Comparison of ENCODE assay signal across 15 cellular contexts in genomic region chr5:56288880-56289601, GRCh38. TPM values are rescaled to one million over a fixed set of nuclear protein-coding genes. Genes with fewer than 3 reads are reported as not detected.
"Had no signal": no experiment of that assay in that cellular context is flagged by ENCODE, and none has a peak within 500 bp of the region (broad histone marks: within the 10 kb centered on the region; RNA-seq: fewer than 3 reads in every experiment).

No MANE protein-coding gene starts in this region.

- H3K27ac ChIP-seq: dorsolateral prefrontal cortex, esophagus muscularis mucosa, upper lobe of right lung had no signal

- H3K27me3 ChIP-seq: dorsolateral prefrontal cortex, esophagus muscularis mucosa, upper lobe of right lung had no signal

- H3K27ac Mint-ChIP-seq: activated CD8-positive, alpha-beta T cell treated with anti-CD3 and anti-CD28 coated beads for 36 hours; activated naive CD8-positive, alpha-beta T cell treated with anti-CD3 and anti-CD28 coated beads for 36 hours; activated T-cell treated with anti-CD3 and anti-CD28 coated beads, Interleukin-2, amount 50 U/mL, for 72 hours; immature natural killer cell; memory B cell; stimulated activated naive CD8-positive, alpha-beta T cell treated with anti-CD3 and anti-CD28 coated beads, Interleukin-15, Interleukin-2, amounts not matched to agents 100 ng/mL and 50 ng/mL, for 24 hours had no signal

- H3K4me3 Mint-ChIP-seq: activated CD8-positive, alpha-beta T cell treated with anti-CD3 and anti-CD28 coated beads for 36 hours; activated naive CD8-positive, alpha-beta T cell treated with anti-CD3 and anti-CD28 coated beads for 36 hours; activated T-cell treated with anti-CD3 and anti-CD28 coated beads, Interleukin-2, amount 50 U/mL, for 72 hours; immature natural killer cell; memory B cell; stimulated activated naive CD8-positive, alpha-beta T cell treated with anti-CD3 and anti-CD28 coated beads, Interleukin-15, Interleukin-2, amounts not matched to agents 100 ng/mL and 50 ng/mL, for 24 hours had no signal

- H3K4me1 Mint-ChIP-seq: immature natural killer cell had no signal

- H3K27me3 Mint-ChIP-seq: activated CD8-positive, alpha-beta T cell treated with anti-CD3 and anti-CD28 coated beads for 36 hours; activated naive CD8-positive, alpha-beta T cell treated with anti-CD3 and anti-CD28 coated beads for 36 hours; memory B cell; stimulated activated naive CD8-positive, alpha-beta T cell treated with anti-CD3 and anti-CD28 coated beads, Interleukin-15, Interleukin-2, amounts not matched to agents 100 ng/mL and 50 ng/mL, for 24 hours had no signal

- H3K36me3 Mint-ChIP-seq: activated naive CD8-positive, alpha-beta T cell treated with anti-CD3 and anti-CD28 coated beads for 36 hours; immature natural killer cell; memory B cell had no signal

- H3K4me1 ChIP-seq: upper lobe of right lung had no signal

- H3K4me3 ChIP-seq: dorsolateral prefrontal cortex, esophagus muscularis mucosa, upper lobe of right lung had no signal

- H3K36me3 ChIP-seq: esophagus muscularis mucosa, upper lobe of right lung had no signal

- H3K9me3 Mint-ChIP-seq: activated CD8-positive, alpha-beta T cell treated with anti-CD3 and anti-CD28 coated beads for 36 hours; immature natural killer cell; memory B cell; stimulated activated naive CD8-positive, alpha-beta T cell treated with anti-CD3 and anti-CD28 coated beads, Interleukin-15, Interleukin-2, amounts not matched to agents 100 ng/mL and 50 ng/mL, for 24 hours had no signal

- H3K9me3 ChIP-seq: esophagus muscularis mucosa, upper lobe of right lung had no signal

- DNase-seq: activated CD4-positive, alpha-beta T cell treated with anti-CD3 and anti-CD28 coated beads for 4 hours; activated CD8-positive, alpha-beta memory T cell treated with anti-CD3 and anti-CD28 coated beads, Interleukin-2, amount 50 U/mL, for 4 hours; activated CD8-positive, alpha-beta T cell treated with anti-CD3 and anti-CD28 coated beads for 36 hours; activated gamma-delta T cell treated with Interleukin-2 at 50 U/mL for 16 hours; activated naive CD8-positive, alpha-beta T cell treated with anti-CD3 and anti-CD28 coated beads for 36 hours; activated T-cell treated with anti-CD3 and anti-CD28 coated beads, Interleukin-2, amount 50 U/mL, for 72 hours; dorsolateral prefrontal cortex; immature natural killer cell; left colon; stimulated activated CD4-positive, alpha-beta T cell treated with anti-CD3 and anti-CD28 coated beads, Interleukin-4, amount 100 ng/mL, for 1 hour; upper lobe of right lung had no signal

- ATAC-seq: activated CD8-positive, alpha-beta T cell treated with anti-CD3 and anti-CD28 coated beads for 36 hours; activated T-cell treated with anti-CD3 and anti-CD28 coated beads, Interleukin-2, amount 50 U/mL, for 72 hours; left colon; upper lobe of right lung had no signal

RNA-seq across cellular contexts. Expression of gene ANKRD55, which starts 55.9 kb away (rescaled TPM):
- total RNA-seq: activated CD8-positive, alpha-beta T cell treated with anti-CD3 and anti-CD28 coated beads for 36 hours; left colon; osteocyte had no signal
